ENCODE assay signal across 24 cellular contexts in genomic region chr5:38009754-38010386, GRCh38.
DNase-seq lines count a peak whose midpoint lies in the region; ATAC-seq, FAIRE-seq and TF ChIP-seq lines count a peak whose summit lies in the region.
"Had no signal": no experiment of that assay in that cellular context is flagged by ENCODE, and none has a peak within 500 bp of the region (broad histone marks: within the 10 kb centered on the region; RNA-seq: fewer than 3 reads in every experiment).

No MANE protein-coding gene starts in this region.

- no peaks in the 10 kb centered on the region for H3K9me3 ChIP-seq in HepG2 (ENCODE audit: low read length)
- H3K9me3 ChIP-seq in right lobe of liver, result no peaks in the 10 kb centered on the region
- no peaks in the 10 kb centered on the region for H3K9me3 ChIP-seq in esophagus muscularis mucosa
- H3K9me3 ChIP-seq in spleen, result no peaks in the 10 kb centered on the region
- H3K9me3 ChIP-seq: HAP-1 had no signal

- WGBS in HepG2 (ENCODE audit: low lambda C conversion rate), result 0% methylated on average over 1 of the region's 2 CpGs
- WGBS in right lobe of liver (ENCODE audit: insufficient coverage, low coverage, low lambda C conversion rate, missing lambda C conversion rate), result 80% methylated on average over 1 of the region's 2 CpGs
- 83% methylated on average over 2 of the region's 2 CpGs for WGBS in esophagus muscularis mucosa
- WGBS in spleen, 5 donors, result 55 to 89% (median 81%) methylated on average over 2 of the region's 2 CpGs

- H3K4me1 ChIP-seq in HepG2 (ENCODE audit: insufficient read depth, low read length) (peaks cover 15% of the 10 kb centered on the region), right lobe of liver (no peaks in the 10 kb centered on the region), esophagus muscularis mucosa (no peaks in the 10 kb centered on the region), spleen (no peaks in the 10 kb centered on the region)
- H3K4me1 ChIP-seq: HAP-1 had no signal

- in situ Hi-C loops in HepG2 (cut with HindIII; ENCODE audit: extremely low pct_ligation_motif_present, low pct_unique_long_range_greater_than_20kb), result no loop called here

- BruUV-seq in HepG2 (replicated peaks; lab: Mats Ljungman, UMichigan), result no TSS peak

- H3K27me3 ChIP-seq in HepG2 (ENCODE audit: control insufficient read depth in 1 of 2, insufficient read depth in 2 of 2, low read length in 2 of 2) (peaks cover 0 to 19% of the 10 kb centered on the region in 2 experiments; a peak in 3 of 5 replicates), right lobe of liver (no peaks in the 10 kb centered on the region), esophagus muscularis mucosa (no peaks in the 10 kb centered on the region), spleen (replicated peaks in 1 of 7) (no peaks in the 10 kb centered on the region)

- no peak overlapping the region for H3K27ac ChIP-seq in HepG2 (ENCODE audit: extremely low read length, insufficient read depth, low read length)
- H3K27ac ChIP-seq in right lobe of liver, result no peak overlapping the region
- H3K27ac ChIP-seq in esophagus muscularis mucosa (replicated peaks in 1 of 4), result no peak overlapping the region
- no peak overlapping the region for H3K27ac ChIP-seq in spleen
- H3K27ac ChIP-seq: 22Rv1 had no signal

- no peak overlapping the region for H3K4me3 Mint-ChIP-seq in stimulated activated memory B cell treated with anti-CD40 and anti-IgM and Interleukin-4, amounts not matched to agents 10 μg/mL and 1 μg/mL and 100 μg/mL, for 72 hours
- H3K4me3 Mint-ChIP-seq: HFFc6 had no signal

- FAIRE-seq in HepG2 (lab: Jason Lieb, UNC), result no peak
- FAIRE-seq: GM12891 had no signal

- intact Hi-C loops in HepG2 (cut with micrococcal nuclease; ENCODE audit: unreplicated experiment), result no loop called here
- intact Hi-C loops in right lobe of liver (cut with DNase I), result no loop called here
- intact Hi-C loops in esophagus muscularis mucosa (cut with DNase I), result no loop called here
- intact Hi-C loops in spleen (cut with DNase I; ENCODE audit: low total_unique reads), result no loop called here

- 0 out of 2 replicates have a peak overlapping the region, but pooled peaks have one; percentile 2 for H3K4me2 ChIP-seq in HepG2 (ENCODE audit: low read depth, low read length)

- no peaks in the 10 kb centered on the region for H4K20me1 ChIP-seq in HepG2 (ENCODE audit: insufficient read depth, low read length)

- no peak for TF ChIP-seq RAD21 in HepG2 (CRISPR knock-in tag; IDR thresholded peaks at IDR 0.05)

- TF ChIP-seq CTCF in HepG2 (CRISPR knock-in tag; IDR thresholded peaks at IDR 0.05), result no peak
- TF ChIP-seq CTCF in right lobe of liver (IDR thresholded peaks at IDR 0.05), result no peak
- no peak for TF ChIP-seq CTCF in esophagus muscularis mucosa (IDR thresholded peaks at IDR 0.05)
- no peak for TF ChIP-seq CTCF in spleen (IDR thresholded peaks at IDR 0.05 in 8 of 11, conservative IDR thresholded peaks at IDR 0.05 in 3 of 11)

- H3K36me3 ChIP-seq in HepG2 (replicated peaks in 1 of 2; ENCODE audit: control insufficient read depth in 1 of 2, insufficient read depth in 2 of 2, low read length in 2 of 2), result no peaks in the 10 kb centered on the region
- no peaks in the 10 kb centered on the region for H3K36me3 ChIP-seq in right lobe of liver
- no peaks in the 10 kb centered on the region for H3K36me3 ChIP-seq in esophagus muscularis mucosa
- H3K36me3 ChIP-seq in spleen, result no peaks in the 10 kb centered on the region
- H3K36me3 ChIP-seq: HAP-1 had no signal

- H2AFZ ChIP-seq in HepG2 (ENCODE audit: low read length), result no peak overlapping the region

- H3K36me3 Mint-ChIP-seq in stimulated activated memory B cell treated with anti-CD40 and anti-IgM and Interleukin-4, amounts not matched to agents 10 μg/mL and 1 μg/mL and 100 μg/mL, for 72 hours, result no peaks in the 10 kb centered on the region

- peak; percentile 13 for DNase-seq in DMS 273 (lab: John Stamatoyannopoulos, UW; ENCODE audit: unreplicated experiment)
- no peak for DNase-seq in DMS 273 treated with DMSO at 0.1 percent for 48 hours (lab: John Stamatoyannopoulos, UW)
- DNase-seq in HepG2 (ENCODE audit: low spot score), result no peak
- DNase-seq in right lobe of liver, result no peak
- peak; percentile 79 for DNase-seq in esophagus muscularis mucosa (ENCODE audit: extremely low spot score)
- DNase-seq in spleen, result no peak
- DNase-seq: DMS79 treated with DMSO at 0.1 percent for 48 hours, GF-D8, GOT3, HFFc6, KBM-7, MV-4-11, NCI-H1436, NCI-H187, NCI-H2081 treated with DMSO at 0.1 percent for 48 hours, NCI-H526 treated with DMSO at 0.1 percent for 48 hours, SHP77 treated with DMSO at 0.1 percent for 48 hours, T-helper 1 cell had no signal

- TF ChIP-seq EP300 in HepG2 (IDR thresholded peaks at IDR 0.05; ENCODE audit: low read depth in 2 of 2, low read length in 2 of 2) (no peak), HepG2 (CRISPR knock-in tag; IDR thresholded peaks at IDR 0.05; ENCODE audit: borderline replicate concordance) (no peak), esophagus muscularis mucosa (IDR thresholded peaks at IDR 0.05) (no peak)

- no peaks in the 10 kb centered on the region for H3K79me2 ChIP-seq in HepG2 (ENCODE audit: insufficient read depth, low read length)

- no peak for TF ChIP-seq POLR2A in HepG2 (IDR thresholded peaks at IDR 0.05; ENCODE audit: insufficient read depth in 1 of 2, low read depth in 2 of 2, low read length in 2 of 2)
- TF ChIP-seq POLR2A in right lobe of liver (IDR thresholded peaks at IDR 0.05), result no peak
- no peak for TF ChIP-seq POLR2A in esophagus muscularis mucosa (IDR thresholded peaks at IDR 0.05; ENCODE audit: low read depth)
- TF ChIP-seq POLR2A in spleen (IDR thresholded peaks at IDR 0.05), result no peak

- H3K27me3 Mint-ChIP-seq in stimulated activated memory B cell treated with anti-CD40 and anti-IgM and Interleukin-4, amounts not matched to agents 10 μg/mL and 1 μg/mL and 100 μg/mL, for 72 hours, result no peaks in the 10 kb centered on the region

- H3K27ac Mint-ChIP-seq in stimulated activated memory B cell treated with anti-CD40 and anti-IgM and Interleukin-4, amounts not matched to agents 10 μg/mL and 1 μg/mL and 100 μg/mL, for 72 hours, result no peak overlapping the region
- H3K27ac Mint-ChIP-seq: HFFc6 had no signal

- H3K9ac ChIP-seq in HepG2 (ENCODE audit: insufficient read depth, low read depth, low read length), result no peak overlapping the region

- CTCF ChIA-PET in HepG2 (lab: Yijun Ruan, JAX; ENCODE audit: low intra/inter-chr PET ratio, low total read pairs), result no interaction called here

- no peak overlapping the region for H3K4me3 ChIP-seq in HepG2 (replicated peaks in 1 of 3; ENCODE audit: insufficient read depth in 1 of 3, low read depth in 2 of 3, low read length in 3 of 3)
- no peak overlapping the region for H3K4me3 ChIP-seq in right lobe of liver
- H3K4me3 ChIP-seq in esophagus muscularis mucosa, result no peak overlapping the region
- H3K4me3 ChIP-seq in spleen, result no peak overlapping the region
- H3K4me3 ChIP-seq: HAP-1 had no signal

- peaks cover 6% of the 10 kb centered on the region for H3K9me3 Mint-ChIP-seq in stimulated activated memory B cell treated with anti-CD40 and anti-IgM and Interleukin-4, amounts not matched to agents 10 μg/mL and 1 μg/mL and 100 μg/mL, for 72 hours
- H3K9me3 Mint-ChIP-seq: HFFc6 had no signal

- ATAC-seq in HepG2 (peak; percentile 85), right lobe of liver (no peak), HG02763 (IDR thresholded peaks at IDR 0.05; ENCODE audit: unreplicated experiment) (no peak)
- peak; percentile 31 for ATAC-seq in stimulated activated memory B cell treated with anti-CD40 and anti-IgM and Interleukin-4, amounts not matched to agents 10 μg/mL and 1 μg/mL and 100 μg/mL, for 72 hours
- ATAC-seq: Panc1 had no signal

- POLR2A ChIA-PET in HepG2 (lab: Yijun Ruan, JAX), result no interaction called here

- no peaks in the 10 kb centered on the region for H3K4me1 Mint-ChIP-seq in stimulated activated memory B cell treated with anti-CD40 and anti-IgM and Interleukin-4, amounts not matched to agents 10 μg/mL and 1 μg/mL and 100 μg/mL, for 72 hours

TF ChIP-seq in HepG2, 621 proteins besides CTCF, POLR2A, EP300 and RAD21 (continues in another document):
- TF ChIP-seq REST (IDR thresholded peaks at IDR 0.05; ENCODE audit: borderline replicate concordance in 1 of 2, low read depth in 1 of 2, low read length in 2 of 2), result peak in 1 of 2 experiments; percentile 86; a peak in 3 of 4 replicates
- TF ChIP-seq, protein P1, sequence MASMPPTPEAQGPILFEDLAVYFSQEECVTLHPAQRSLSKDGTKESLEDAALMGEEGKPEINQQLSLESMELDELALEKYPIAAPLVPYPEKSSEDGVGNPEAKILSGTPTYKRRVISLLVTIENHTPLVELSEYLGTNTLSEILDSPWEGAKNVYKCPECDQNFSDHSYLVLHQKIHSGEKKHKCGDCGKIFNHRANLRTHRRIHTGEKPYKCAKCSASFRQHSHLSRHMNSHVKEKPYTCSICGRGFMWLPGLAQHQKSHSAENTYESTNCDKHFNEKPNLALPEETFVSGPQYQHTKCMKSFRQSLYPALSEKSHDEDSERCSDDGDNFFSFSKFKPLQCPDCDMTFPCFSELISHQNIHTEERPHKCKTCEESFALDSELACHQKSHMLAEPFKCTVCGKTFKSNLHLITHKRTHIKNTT (CRISPR knock-in tag; IDR thresholded peaks at IDR 0.05), result no peak
- TF ChIP-seq KDM4B (CRISPR knock-in tag; IDR thresholded peaks at IDR 0.05), result no peak
- TF ChIP-seq KDM3A (CRISPR knock-in tag; IDR thresholded peaks at IDR 0.05; ENCODE audit: low read depth), result no peak

Comparison
In these comparisons a context has a peak if more than half of its experiments do, and no peak if none do; other contexts are left out.
1. DNase-seq: peak in DMS 273 (single experiment) and esophagus muscularis mucosa (single experiment); none in DMS 273 treated with DMSO at 0.1 percent for 48 hours (single experiment), HepG2 (single experiment), right lobe of liver (0 of 3) and spleen (single experiment).
2. ATAC-seq: peak in HepG2 (single experiment) and stimulated activated memory B cell treated with anti-CD40 and anti-IgM and Interleukin-4, amounts not matched to agents 10 μg/mL and 1 μg/mL and 100 μg/mL, for 72 hours (single experiment); none in right lobe of liver (0 of 4) and HG02763 (single experiment).